In genomic region chr16:87953308-87954208, GRCh38 we compare ENCODE assay signal across 11 cellular contexts. TPM values are rescaled to one million over a fixed set of nuclear protein-coding genes. Genes with fewer than 3 reads are reported as not detected.
DNase-seq lines count a peak whose midpoint lies in the region; ATAC-seq and TF ChIP-seq lines count a peak whose summit lies in the region.
"Had no signal": no experiment of that assay in that cellular context is flagged by ENCODE, and none has a peak within 500 bp of the region (broad histone marks: within the 10 kb centered on the region; RNA-seq: fewer than 3 reads in every experiment).

No MANE protein-coding gene starts in this region.

- POLR2A ChIA-PET in AG04450 (lab: Yijun Ruan, JAX), result interaction anchor here (0.5 kb wide), 1 partner anchor 220 kb away, joined by 4 read pairs; no protein-coding TSS in a partner anchor

- no peak overlapping the region for H3K4me3 ChIP-seq in AG04450 (ENCODE audit: low read depth, low read length)
- H3K4me3 ChIP-seq in body of pancreas, result no peak overlapping the region
- peak overlapping the region in 1 of 2 donors; percentile 2 for H3K4me3 ChIP-seq in muscle layer of duodenum (ENCODE audit: low read depth in 1 of 2, low read length in 2 of 2)

- H3K4me1 Mint-ChIP-seq in IgD-negative memory B cell, result peaks cover 41 to 47% (median 43%) of the 10 kb centered on the region in 3 donors

- no peak for DNase-seq in AG04450 (ENCODE audit: low read depth, low spot score)
- no peak for DNase-seq in body of pancreas
- no peak for DNase-seq in NCI-H774 (lab: John Stamatoyannopoulos, UW)
- no peak for DNase-seq in RPMI8226
- no peak for DNase-seq in HCEC 1CT
- DNase-seq: NCI-H1417 treated with DMSO at 0.1 percent for 48 hours had no signal

- CTCF ChIA-PET in AG04450 (lab: Charles Lee), result interaction anchor here (1.5 kb wide), 1 partner anchor 482 kb away, joined by 3 read pairs; no protein-coding TSS in a partner anchor

- peak overlapping the region; percentile 76 to 96 (median 88) for H3K27ac Mint-ChIP-seq in IgD-negative memory B cell

- H3K27me3 Mint-ChIP-seq in IgD-negative memory B cell, result no peaks in the 10 kb centered on the region

- H3K36me3 Mint-ChIP-seq in IgD-negative memory B cell, result peaks cover 1% of the 10 kb centered on the region

- intact Hi-C loops in body of pancreas (cut with DNase I), result no loop called here

- H3K27me3 ChIP-seq in AG04450 (ENCODE audit: control insufficient read depth, insufficient read depth, low read length) (no peaks in the 10 kb centered on the region), body of pancreas (no peaks in the 10 kb centered on the region), muscle layer of duodenum (ENCODE audit: low read depth, low read length) (no peaks in the 10 kb centered on the region)

- H3K4me3 Mint-ChIP-seq in IgD-negative memory B cell, result peak overlapping the region; percentile 51 to 95 (median 66)

- TF ChIP-seq CTCF in AG04450 (IDR thresholded peaks at IDR 0.05; ENCODE audit: low read depth, low read length) (no peak), body of pancreas (IDR thresholded peaks at IDR 0.05) (no peak)

- TF ChIP-seq POLR2A in body of pancreas (IDR thresholded peaks at IDR 0.05), result peak in 2 of 3 donors; percentile 5 to 51

- no peaks in the 10 kb centered on the region for H3K9me3 Mint-ChIP-seq in IgD-negative memory B cell

- H3K27ac ChIP-seq in AG04450 (ENCODE audit: low read depth, low read length) (peak overlapping the region; percentile 42), body of pancreas (peak overlapping the region in 3 of 4 donors; percentile 66 to 94 (median 73)), muscle layer of duodenum (ENCODE audit: low read length) (peak overlapping the region; percentile 74)

- H3K36me3 ChIP-seq in body of pancreas (replicated peaks in 1 of 2; ENCODE audit: insufficient read depth in 1 of 2, low read depth in 2 of 2) (no peaks in the 10 kb centered on the region), muscle layer of duodenum (ENCODE audit: control insufficient read depth in 1 of 2, insufficient read depth in 2 of 2, low read length in 2 of 2) (peaks cover 3 to 4% of the 10 kb centered on the region in 2 donors)

- H3K4me1 ChIP-seq in body of pancreas (peaks cover 36% of the 10 kb centered on the region), muscle layer of duodenum (ENCODE audit: control insufficient read depth in 1 of 2, insufficient read depth in 2 of 2, low read length in 2 of 2) (peaks cover 28 to 40% of the 10 kb centered on the region in 2 donors)

- ATAC-seq in body of pancreas (no peak), HG03097 (IDR thresholded peaks at IDR 0.05; ENCODE audit: low FRiP score, unreplicated experiment) (no peak)

- 62 to 63% methylated on average over 14 to 15 of the region's 15 CpGs for WGBS in body of pancreas, 2 donors

- H3K9me3 ChIP-seq in AG04450 (ENCODE audit: control insufficient read depth, insufficient read depth, low read length) (no peaks in the 10 kb centered on the region; the same call in 1 of the 2 replicates), body of pancreas (no peaks in the 10 kb centered on the region), muscle layer of duodenum (ENCODE audit: control insufficient read depth in 1 of 2, low read length in 2 of 2) (no peaks in the 10 kb centered on the region)

RNA-seq across cellular contexts. Expression of gene BANP, which starts 2.3 kb away (rescaled TPM):
- 18.5 and 18.6 TPM in 2 replicates for polyA plus RNA-seq in AG04450 (2011; rRNA removed)
- 31.2 and 37.4 TPM in 2 replicates for polyA minus RNA-seq in AG04450 (2011; rRNA and poly(A)+ RNA removed)
- polyA plus RNA-seq in IgD-negative memory B cell, result 37.3 TPM
- total RNA-seq in body of pancreas, result 10 to 100 TPM; 19.1 to 20.2 TPM

RNA-seq across cellular contexts. Expression of gene CA5A, which starts 17.2 kb away (rescaled TPM):
- polyA plus RNA-seq in AG04450 (2011; rRNA removed) (not detected in 2 replicates), IgD-negative memory B cell (not detected)
- polyA minus RNA-seq in AG04450 (2011; rRNA and poly(A)+ RNA removed), result not detected in 2 replicates
- total RNA-seq in body of pancreas, result not detected
- total RNA-seq: H1, ureter had no signal
- polyA plus RNA-seq: H1 had no signal
